Comparison of ENCODE assay signal across 8 cellular contexts in genomic region chr17:44948315-44948795, GRCh38. TPM values are rescaled to one million over a fixed set of nuclear protein-coding genes. Genes with fewer than 3 reads are reported as not detected.
A peak's percentile ranks its signal among the peaks of the same experiment; 100 is the strongest.
DNase-seq lines count a peak whose midpoint lies in the region; ATAC-seq, FAIRE-seq and TF ChIP-seq lines count a peak whose summit lies in the region.

No MANE protein-coding gene starts in this region.

- in situ Hi-C loops in HepG2 (cut with HindIII; ENCODE audit: extremely low pct_ligation_motif_present, low pct_unique_long_range_greater_than_20kb): no loop called here

- H3K9me3 Mint-ChIP-seq in activated CD4-positive, alpha-beta T cell treated with anti-CD3 and anti-CD28 coated beads, Interleukin-2, amount 10 ng/mL, durations not matched to agents 7 days and 5 days: no peaks in the 10 kb centered on the region
- H3K9me3 Mint-ChIP-seq in activated naive CD8-positive, alpha-beta T cell treated with anti-CD3 and anti-CD28 coated beads for 36 hours: no peaks in the 10 kb centered on the region

- no peak for DNase-seq in activated CD4-positive, alpha-beta T cell treated with anti-CD3 and anti-CD28 coated beads, Interleukin-2, amount 10 ng/mL, durations not matched to agents 7 days and 5 days
- no peak for DNase-seq in activated CD4-positive, alpha-beta T cell treated with anti-CD3 and anti-CD28 coated beads, Interleukin-2, amount 50 U/mL, for 48 hours
- DNase-seq in activated naive CD8-positive, alpha-beta T cell treated with anti-CD3 and anti-CD28 coated beads for 36 hours: no peak
- DNase-seq in HepG2 (ENCODE audit: low spot score) (no peak), thoracic aorta (ENCODE audit: low spot score) (no peak), NCI-H2171 treated with DMSO at 0.1 percent for 48 hours (lab: John Stamatoyannopoulos, UW) (no peak), NCI-H2227 treated with DMSO at 0.1 percent for 48 hours (lab: John Stamatoyannopoulos, UW) (no peak)

- no peaks in the 10 kb centered on the region for H4K20me1 ChIP-seq in HepG2 (ENCODE audit: insufficient read depth, low read length)

- ATAC-seq in HepG2: no peak
- ATAC-seq in thoracic aorta (ENCODE audit: insufficient number of reproducible peaks, low FRiP score, low read depth): no peak
- no peak for ATAC-seq in HG03378 (IDR thresholded peaks at IDR 0.05; ENCODE audit: unreplicated experiment)

- CTCF ChIA-PET in activated CD4-positive, alpha-beta T cell treated with anti-CD3 and anti-CD28 coated beads, Interleukin-2, amount 10 ng/mL, durations not matched to agents 7 days and 5 days (lab: Charles Lee): no interaction called here
- CTCF ChIA-PET in HepG2 (lab: Yijun Ruan, JAX; ENCODE audit: low intra/inter-chr PET ratio, low total read pairs): no interaction called here

- peaks cover 45% of the 10 kb centered on the region for H3K4me1 ChIP-seq in HepG2 (ENCODE audit: insufficient read depth, low read length)
- H3K4me1 ChIP-seq in thoracic aorta (ENCODE audit: control insufficient read depth in 1 of 2, low read depth in 2 of 2): peaks cover 8 to 13% of the 10 kb centered on the region in 2 donors

- intact Hi-C loops in HepG2 (cut with micrococcal nuclease; ENCODE audit: unreplicated experiment): no loop called here

- H3K27me3 ChIP-seq in HepG2 (ENCODE audit: control insufficient read depth in 1 of 2, insufficient read depth in 2 of 2, low read length in 2 of 2) (no peaks in the 10 kb centered on the region; a peak in 1 of 5 replicates), thoracic aorta (replicated peaks; ENCODE audit: insufficient read depth) (no peaks in the 10 kb centered on the region)

- no peak for TF ChIP-seq POLR2A in HepG2 (IDR thresholded peaks at IDR 0.05; ENCODE audit: insufficient read depth in 1 of 2, low read depth in 2 of 2, low read length in 2 of 2)

- peak overlapping the region; percentile 87; the same call in 1 of the 2 replicates for H3K9ac ChIP-seq in HepG2 (ENCODE audit: insufficient read depth, low read depth, low read length)

- BruUV-seq in HepG2 (replicated peaks; lab: Mats Ljungman, UMichigan): no TSS peak

- H3K79me2 ChIP-seq in HepG2 (ENCODE audit: insufficient read depth, low read length): peaks cover 40% of the 10 kb centered on the region

- no peak for FAIRE-seq in HepG2 (lab: Jason Lieb, UNC)

- peaks cover 21% of the 10 kb centered on the region for H3K36me3 Mint-ChIP-seq in activated CD4-positive, alpha-beta T cell treated with anti-CD3 and anti-CD28 coated beads, Interleukin-2, amount 10 ng/mL, durations not matched to agents 7 days and 5 days (ENCODE audit: low read depth)
- H3K36me3 Mint-ChIP-seq in activated naive CD8-positive, alpha-beta T cell treated with anti-CD3 and anti-CD28 coated beads for 36 hours: peaks cover 21% of the 10 kb centered on the region

- H3K36me3 ChIP-seq in HepG2 (replicated peaks in 1 of 2; ENCODE audit: control insufficient read depth in 1 of 2, insufficient read depth in 2 of 2, low read length in 2 of 2) (no peaks in the 10 kb centered on the region), thoracic aorta (no peaks in the 10 kb centered on the region)

- H3K27ac ChIP-seq in HepG2 (ENCODE audit: extremely low read length, insufficient read depth, low read length) (peak overlapping the region; percentile 45), thoracic aorta (no peak overlapping the region)

- H3K9me3 ChIP-seq in HepG2 (ENCODE audit: low read length) (no peaks in the 10 kb centered on the region), thoracic aorta (no peaks in the 10 kb centered on the region)

- TF ChIP-seq EP300 in HepG2 (IDR thresholded peaks at IDR 0.05; ENCODE audit: low read depth in 2 of 2, low read length in 2 of 2) (no peak), HepG2 (CRISPR knock-in tag; IDR thresholded peaks at IDR 0.05; ENCODE audit: borderline replicate concordance) (no peak)

- POLR2A ChIA-PET in activated CD4-positive, alpha-beta T cell treated with anti-CD3 and anti-CD28 coated beads, Interleukin-2, amount 10 ng/mL, durations not matched to agents 7 days and 5 days (lab: Charles Lee): no interaction called here
- POLR2A ChIA-PET in HepG2 (lab: Yijun Ruan, JAX): no interaction called here

- no peak for TF ChIP-seq RAD21 in HepG2 (CRISPR knock-in tag; IDR thresholded peaks at IDR 0.05)

- no peaks in the 10 kb centered on the region for H3K27me3 Mint-ChIP-seq in activated CD4-positive, alpha-beta T cell treated with anti-CD3 and anti-CD28 coated beads, Interleukin-2, amount 10 ng/mL, durations not matched to agents 7 days and 5 days
- peaks cover 9% of the 10 kb centered on the region for H3K27me3 Mint-ChIP-seq in activated naive CD8-positive, alpha-beta T cell treated with anti-CD3 and anti-CD28 coated beads for 36 hours

- H3K4me1 Mint-ChIP-seq in activated CD4-positive, alpha-beta T cell treated with anti-CD3 and anti-CD28 coated beads, Interleukin-2, amount 10 ng/mL, durations not matched to agents 7 days and 5 days: peaks cover 27% of the 10 kb centered on the region
- H3K4me1 Mint-ChIP-seq in activated naive CD8-positive, alpha-beta T cell treated with anti-CD3 and anti-CD28 coated beads for 36 hours: peaks cover 7% of the 10 kb centered on the region

- peak overlapping the region; percentile 76 for H3K4me2 ChIP-seq in HepG2 (ENCODE audit: low read depth, low read length)

- H3K4me3 ChIP-seq in HepG2 (replicated peaks in 1 of 3; ENCODE audit: insufficient read depth in 1 of 3, low read depth in 2 of 3, low read length in 3 of 3): peak overlapping the region; percentile 74 to 98 (median 89)
- peak overlapping the region; percentile 71 for H3K4me3 ChIP-seq in thoracic aorta

- peak overlapping the region; percentile 97 for H3K4me3 Mint-ChIP-seq in activated CD4-positive, alpha-beta T cell treated with anti-CD3 and anti-CD28 coated beads, Interleukin-2, amount 10 ng/mL, durations not matched to agents 7 days and 5 days
- H3K4me3 Mint-ChIP-seq in activated naive CD8-positive, alpha-beta T cell treated with anti-CD3 and anti-CD28 coated beads for 36 hours: peak overlapping the region; percentile 95

- TF ChIP-seq CTCF in HepG2 (CRISPR knock-in tag; IDR thresholded peaks at IDR 0.05) (no peak), thoracic aorta (IDR thresholded peaks at IDR 0.05) (no peak)

- no peak overlapping the region for H2AFZ ChIP-seq in HepG2 (ENCODE audit: low read length)

- H3K27ac Mint-ChIP-seq in activated CD4-positive, alpha-beta T cell treated with anti-CD3 and anti-CD28 coated beads, Interleukin-2, amount 10 ng/mL, durations not matched to agents 7 days and 5 days: peak overlapping the region; percentile 94
- peak overlapping the region; percentile 79 for H3K27ac Mint-ChIP-seq in activated naive CD8-positive, alpha-beta T cell treated with anti-CD3 and anti-CD28 coated beads for 36 hours

- WGBS in HepG2 (ENCODE audit: low lambda C conversion rate): 94% methylated on average over 5 of the region's 7 CpGs

RNA-seq across cellular contexts. Expression of gene KIF18B, which starts 0.8 kb away (rescaled TPM):
- 100 to 1,000 TPM; 107 to 109 TPM for total RNA-seq in activated CD4-positive, alpha-beta T cell treated with anti-CD3 and anti-CD28 coated beads, Interleukin-2, amount 10 ng/mL, durations not matched to agents 7 days and 5 days
- 10 to 100 TPM; 36.7 to 37.1 TPM for total RNA-seq in activated naive CD8-positive, alpha-beta T cell treated with anti-CD3 and anti-CD28 coated beads for 36 hours
- total RNA-seq in HepG2 (2016; rRNA removed; fragmentation: Illumina TruSeq; extraction: Trizol) (14.5 and 15.3 TPM in 2 replicates), thoracic aorta (1 to 10 TPM in 1 of 2 donors, not detected in 1; 2.0 TPM)
- 9.5 and 10.9 TPM in 2 replicates for total RNA-seq in HepG2 (2016; cell fraction: cytosol; rRNA removed; fragmentation: Illumina TruSeq; extraction: Trizol; ENCODE audit: low read depth)
- 10.5 and 15.3 TPM in 2 replicates for total RNA-seq in HepG2 (2016; cell fraction: insoluble cytoplasmic fraction; rRNA removed; fragmentation: Illumina TruSeq; extraction: Trizol)
- 11.6 and 11.8 TPM in 2 replicates for total RNA-seq in HepG2 (2016; cell fraction: membrane; rRNA removed; fragmentation: Illumina TruSeq; extraction: Trizol)
- total RNA-seq in HepG2 (2016; cell fraction: nucleus; rRNA removed; fragmentation: Illumina TruSeq; extraction: Trizol): 16.1 and 18.1 TPM in 2 replicates
- 13.2 and 15.2 TPM in 2 replicates for polyA plus RNA-seq in HepG2 (2011; rRNA removed)
- 3.7 and 7.3 TPM in 2 replicates for polyA plus RNA-seq in HepG2 (2011; cell fraction: cytosol; rRNA removed)
- polyA plus RNA-seq in HepG2 (2011; cell fraction: nucleus; rRNA removed): 33.4 and 44.5 TPM in 2 replicates
- 4.1 and 7.4 TPM in 2 replicates for polyA plus RNA-seq in HepG2 (2012)
- 1.2 and 1.7 TPM in 2 replicates for polyA plus RNA-seq in HepG2 (2016; cell fraction: cytosol; fragmentation: Illumina TruSeq; extraction: Trizol; ENCODE audit: low read depth)
- 11.3 and 16.8 TPM in 2 replicates for polyA plus RNA-seq in HepG2 (2016; cell fraction: insoluble cytoplasmic fraction; fragmentation: Illumina TruSeq; extraction: Trizol; ENCODE audit: low read depth)
- 3.7 and 5.4 TPM in 2 replicates for polyA plus RNA-seq in HepG2 (2016; cell fraction: membrane; fragmentation: Illumina TruSeq; extraction: Trizol; ENCODE audit: low read depth)
- polyA plus RNA-seq in HepG2 (2016; cell fraction: nucleus; fragmentation: Illumina TruSeq; extraction: Trizol; ENCODE audit: insufficient read depth, low read depth): 81.4 and 94.7 TPM in 2 replicates
- 25.0 and 60.4 TPM in 2 replicates for polyA minus RNA-seq in HepG2 (2011; rRNA and poly(A)+ RNA removed; ENCODE audit: low replicate concordance)
- polyA minus RNA-seq in HepG2 (2011; cell fraction: cytosol; rRNA and poly(A)+ RNA removed): 8.2 and 9.4 TPM in 2 replicates
- polyA minus RNA-seq in HepG2 (2011; cell fraction: nucleus; rRNA and poly(A)+ RNA removed): 12.9 and 15.5 TPM in 2 replicates

RNA-seq across cellular contexts. Expression of gene C1QL1, which starts 19.7 kb away (rescaled TPM):
- total RNA-seq in activated CD4-positive, alpha-beta T cell treated with anti-CD3 and anti-CD28 coated beads, Interleukin-2, amount 10 ng/mL, durations not matched to agents 7 days and 5 days: under 1 TPM; 0.67 to 0.77 TPM
- not detected for total RNA-seq in activated naive CD8-positive, alpha-beta T cell treated with anti-CD3 and anti-CD28 coated beads for 36 hours
- 0.11 TPM in 1 of 2 replicates, not detected in the other for total RNA-seq in HepG2 (2016; rRNA removed; fragmentation: Illumina TruSeq; extraction: Trizol)
- total RNA-seq in HepG2 (2016; cell fraction: cytosol; rRNA removed; fragmentation: Illumina TruSeq; extraction: Trizol; ENCODE audit: low read depth): not detected in 2 replicates
- not detected in 2 replicates for total RNA-seq in HepG2 (2016; cell fraction: insoluble cytoplasmic fraction; rRNA removed; fragmentation: Illumina TruSeq; extraction: Trizol)
- 0.14 TPM in 1 of 2 replicates, not detected in the other for total RNA-seq in HepG2 (2016; cell fraction: membrane; rRNA removed; fragmentation: Illumina TruSeq; extraction: Trizol)
- total RNA-seq in HepG2 (2016; cell fraction: nucleus; rRNA removed; fragmentation: Illumina TruSeq; extraction: Trizol): not detected in 2 replicates
- 0.07 and 0.11 TPM in 2 replicates for polyA plus RNA-seq in HepG2 (2011; rRNA removed)
- 0.10 and 0.20 TPM in 2 replicates for polyA plus RNA-seq in HepG2 (2011; cell fraction: cytosol; rRNA removed)
- polyA plus RNA-seq in HepG2 (2011; cell fraction: nucleus; rRNA removed): 0.14 TPM in 1 of 2 replicates, not detected in the other
- polyA plus RNA-seq in HepG2 (2012): 0.24 TPM in 1 of 2 replicates, not detected in the other
- polyA plus RNA-seq in HepG2 (2016; cell fraction: cytosol; fragmentation: Illumina TruSeq; extraction: Trizol; ENCODE audit: low read depth): 0.38 and 0.43 TPM in 2 replicates
- not detected in 2 replicates for polyA plus RNA-seq in HepG2 (2016; cell fraction: insoluble cytoplasmic fraction; fragmentation: Illumina TruSeq; extraction: Trizol; ENCODE audit: low read depth)
- polyA plus RNA-seq in HepG2 (2016; cell fraction: membrane; fragmentation: Illumina TruSeq; extraction: Trizol; ENCODE audit: low read depth): 0.15 and 0.29 TPM in 2 replicates
- not detected in 2 replicates for polyA plus RNA-seq in HepG2 (2016; cell fraction: nucleus; fragmentation: Illumina TruSeq; extraction: Trizol; ENCODE audit: insufficient read depth, low read depth)
- 1.1 TPM in 1 of 2 replicates, not detected in the other for polyA minus RNA-seq in HepG2 (2011; rRNA and poly(A)+ RNA removed; ENCODE audit: low replicate concordance)
- not detected in 2 replicates for polyA minus RNA-seq in HepG2 (2011; cell fraction: cytosol; rRNA and poly(A)+ RNA removed)
- not detected in 2 replicates for polyA minus RNA-seq in HepG2 (2011; cell fraction: nucleus; rRNA and poly(A)+ RNA removed)
- under 1 TPM in 1 of 2 donors, not detected in 1; 0.68 TPM for total RNA-seq in thoracic aorta

RNA-seq across cellular contexts. Expression of gene GFAP, which starts 33.1 kb away (rescaled TPM):
- total RNA-seq in activated CD4-positive, alpha-beta T cell treated with anti-CD3 and anti-CD28 coated beads, Interleukin-2, amount 10 ng/mL, durations not matched to agents 7 days and 5 days: not detected
- total RNA-seq in activated naive CD8-positive, alpha-beta T cell treated with anti-CD3 and anti-CD28 coated beads for 36 hours: not detected
- total RNA-seq in HepG2 (2016; rRNA removed; fragmentation: Illumina TruSeq; extraction: Trizol) (0.11 and 0.35 TPM in 2 replicates), thoracic aorta (10 to 100 TPM in 1 of 2 donors, not detected in 1; 14.6 TPM)
- 0.20 TPM in 1 of 2 replicates, not detected in the other for total RNA-seq in HepG2 (2016; cell fraction: cytosol; rRNA removed; fragmentation: Illumina TruSeq; extraction: Trizol; ENCODE audit: low read depth)
- total RNA-seq in HepG2 (2016; cell fraction: insoluble cytoplasmic fraction; rRNA removed; fragmentation: Illumina TruSeq; extraction: Trizol): 0.50 TPM in 1 of 2 replicates, not detected in the other
- 0.10 and 0.22 TPM in 2 replicates for total RNA-seq in HepG2 (2016; cell fraction: membrane; rRNA removed; fragmentation: Illumina TruSeq; extraction: Trizol)
- total RNA-seq in HepG2 (2016; cell fraction: nucleus; rRNA removed; fragmentation: Illumina TruSeq; extraction: Trizol): 0.63 TPM in 1 of 2 replicates, not detected in the other
- 0.16 and 0.29 TPM in 2 replicates for polyA plus RNA-seq in HepG2 (2011; rRNA removed)
- 0.08 and 0.24 TPM in 2 replicates for polyA plus RNA-seq in HepG2 (2011; cell fraction: cytosol; rRNA removed)
- 0.24 and 0.99 TPM in 2 replicates for polyA plus RNA-seq in HepG2 (2011; cell fraction: nucleus; rRNA removed)
- polyA plus RNA-seq in HepG2 (2012): 0.13 TPM in 1 of 2 replicates, not detected in the other
- polyA plus RNA-seq in HepG2 (2016; cell fraction: cytosol; fragmentation: Illumina TruSeq; extraction: Trizol; ENCODE audit: low read depth): 0.18 TPM in 1 of 2 replicates, not detected in the other
- 0.39 TPM in 1 of 2 replicates, not detected in the other for polyA plus RNA-seq in HepG2 (2016; cell fraction: insoluble cytoplasmic fraction; fragmentation: Illumina TruSeq; extraction: Trizol; ENCODE audit: low read depth)
- polyA plus RNA-seq in HepG2 (2016; cell fraction: membrane; fragmentation: Illumina TruSeq; extraction: Trizol; ENCODE audit: low read depth): 0.11 and 0.38 TPM in 2 replicates
- polyA plus RNA-seq in HepG2 (2016; cell fraction: nucleus; fragmentation: Illumina TruSeq; extraction: Trizol; ENCODE audit: insufficient read depth, low read depth): not detected in 2 replicates
- 0.78 TPM in 1 of 2 replicates, not detected in the other for polyA minus RNA-seq in HepG2 (2011; rRNA and poly(A)+ RNA removed; ENCODE audit: low replicate concordance)
- not detected in 2 replicates for polyA minus RNA-seq in HepG2 (2011; cell fraction: cytosol; rRNA and poly(A)+ RNA removed)
- not detected in 2 replicates for polyA minus RNA-seq in HepG2 (2011; cell fraction: nucleus; rRNA and poly(A)+ RNA removed)

RNA-seq across cellular contexts. Expression of gene EFTUD2, which starts 49.1 kb away (rescaled TPM):
- 100 to 1,000 TPM; 133 to 145 TPM for total RNA-seq in activated CD4-positive, alpha-beta T cell treated with anti-CD3 and anti-CD28 coated beads, Interleukin-2, amount 10 ng/mL, durations not matched to agents 7 days and 5 days
- 100 to 1,000 TPM; 258 TPM for total RNA-seq in activated naive CD8-positive, alpha-beta T cell treated with anti-CD3 and anti-CD28 coated beads for 36 hours
- total RNA-seq in HepG2 (2016; rRNA removed; fragmentation: Illumina TruSeq; extraction: Trizol) (137 and 310 TPM in 2 replicates), thoracic aorta (100 to 1,000 TPM in 1 of 2 donors, 10 to 100 TPM in 1; 35.2 to 117 TPM)
- total RNA-seq in HepG2 (2016; cell fraction: cytosol; rRNA removed; fragmentation: Illumina TruSeq; extraction: Trizol; ENCODE audit: low read depth): 12.3 and 15.8 TPM in 2 replicates
- total RNA-seq in HepG2 (2016; cell fraction: insoluble cytoplasmic fraction; rRNA removed; fragmentation: Illumina TruSeq; extraction: Trizol): 133 and 270 TPM in 2 replicates
- 28.2 and 35.7 TPM in 2 replicates for total RNA-seq in HepG2 (2016; cell fraction: membrane; rRNA removed; fragmentation: Illumina TruSeq; extraction: Trizol)
- 141 TPM in 2 replicates for total RNA-seq in HepG2 (2016; cell fraction: nucleus; rRNA removed; fragmentation: Illumina TruSeq; extraction: Trizol)
- 107 and 111 TPM in 2 replicates for polyA plus RNA-seq in HepG2 (2011; rRNA removed)
- 91.0 and 97.8 TPM in 2 replicates for polyA plus RNA-seq in HepG2 (2011; cell fraction: cytosol; rRNA removed)
- 171 and 192 TPM in 2 replicates for polyA plus RNA-seq in HepG2 (2011; cell fraction: nucleus; rRNA removed)
- 121 and 137 TPM in 2 replicates for polyA plus RNA-seq in HepG2 (2012)
- 6.8 and 7.8 TPM in 2 replicates for polyA plus RNA-seq in HepG2 (2016; cell fraction: cytosol; fragmentation: Illumina TruSeq; extraction: Trizol; ENCODE audit: low read depth)
- polyA plus RNA-seq in HepG2 (2016; cell fraction: insoluble cytoplasmic fraction; fragmentation: Illumina TruSeq; extraction: Trizol; ENCODE audit: low read depth): 145 and 179 TPM in 2 replicates
- 17.0 and 18.1 TPM in 2 replicates for polyA plus RNA-seq in HepG2 (2016; cell fraction: membrane; fragmentation: Illumina TruSeq; extraction: Trizol; ENCODE audit: low read depth)
- polyA plus RNA-seq in HepG2 (2016; cell fraction: nucleus; fragmentation: Illumina TruSeq; extraction: Trizol; ENCODE audit: insufficient read depth, low read depth): 110 and 140 TPM in 2 replicates
- polyA minus RNA-seq in HepG2 (2011; rRNA and poly(A)+ RNA removed; ENCODE audit: low replicate concordance): 364 and 446 TPM in 2 replicates
- polyA minus RNA-seq in HepG2 (2011; cell fraction: cytosol; rRNA and poly(A)+ RNA removed): 88.8 and 91.3 TPM in 2 replicates
- polyA minus RNA-seq in HepG2 (2011; cell fraction: nucleus; rRNA and poly(A)+ RNA removed): 191 and 216 TPM in 2 replicates
